Comparison of ENCODE assay signal across 16 cellular contexts in the genomic region with DNA sequence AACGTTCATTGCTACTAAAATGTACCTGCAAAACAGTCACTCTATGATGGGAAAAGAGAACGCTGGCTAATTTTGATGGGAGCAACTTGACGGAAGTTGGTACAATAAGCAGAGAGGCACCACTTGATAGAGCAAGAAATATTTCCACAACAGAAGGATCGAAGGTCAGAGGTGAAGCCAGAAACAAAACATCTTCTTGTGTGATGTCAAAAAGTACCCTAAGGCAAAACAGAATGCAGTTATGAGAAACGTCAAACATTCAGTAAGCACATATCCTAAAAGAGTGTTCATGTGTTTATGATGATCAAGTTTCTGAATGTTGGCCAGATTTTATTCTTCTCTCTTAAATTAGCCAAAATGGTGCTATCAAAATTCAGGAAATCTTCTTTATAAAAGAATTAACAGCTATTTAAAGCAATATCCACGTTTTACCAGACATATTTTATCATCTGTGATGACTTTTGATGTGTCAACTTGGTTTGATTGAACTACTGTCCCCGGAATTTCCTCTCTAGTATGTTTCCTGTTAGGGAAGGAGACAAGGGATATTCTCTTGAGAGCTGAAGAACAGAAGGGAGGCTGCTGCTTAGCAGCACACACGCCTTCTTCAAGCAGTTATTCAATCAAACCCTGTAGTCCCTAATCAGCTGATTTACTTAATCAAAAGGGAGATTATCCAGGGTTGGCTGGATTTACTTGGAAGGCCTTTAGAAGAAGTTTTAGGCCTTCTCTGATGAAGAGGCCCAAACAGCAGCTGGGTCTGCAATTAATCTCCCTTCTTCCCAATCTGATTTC. TPM values are rescaled to one million over a fixed set of nuclear protein-coding genes. Genes with fewer than 3 reads are reported as not detected.
DNase-seq lines count a peak whose midpoint lies in the region; ATAC-seq, FAIRE-seq and TF ChIP-seq lines count a peak whose summit lies in the region.
"Had no signal": no experiment of that assay in that cellular context is flagged by ENCODE, and none has a peak within 500 bp of the region (broad histone marks: within the 10 kb centered on the region; RNA-seq: fewer than 3 reads in every experiment).

No MANE protein-coding gene starts in this region.

- H3K36me3 Mint-ChIP-seq in T-helper 17 cell (ENCODE audit: low read depth), result peaks cover 4% of the 10 kb centered on the region
- H3K36me3 Mint-ChIP-seq in glutamatergic neuron (ENCODE audit: unreplicated experiment), result no peaks in the 10 kb centered on the region

- H4K20me1 ChIP-seq in HepG2 (ENCODE audit: insufficient read depth, low read length), result no peaks in the 10 kb centered on the region

- in situ Hi-C loops in G401 (cut with HindIII; ENCODE audit: low sequenced_read_pairs), result no loop called here
- in situ Hi-C loops in HepG2 (cut with HindIII; ENCODE audit: extremely low pct_ligation_motif_present, low pct_unique_long_range_greater_than_20kb), result no loop called here

- H3K4me2 ChIP-seq in HepG2 (ENCODE audit: low read depth, low read length), result no peak overlapping the region

- H3K27me3 Mint-ChIP-seq in T-helper 17 cell, result no peaks in the 10 kb centered on the region
- H3K27me3 Mint-ChIP-seq in glutamatergic neuron (ENCODE audit: unreplicated experiment), result no peaks in the 10 kb centered on the region
- H3K27me3 Mint-ChIP-seq: B cell had no signal

- peak; percentile 8 for DNase-seq in G401 (ENCODE audit: low spot score)
- no peak for DNase-seq in T-helper 17 cell
- DNase-seq in glutamatergic neuron, result no peak
- peak; percentile 18 for DNase-seq in retinal pigment epithelial cell (ENCODE audit: low read depth)
- no peak for DNase-seq in head of caudate nucleus
- no peak for DNase-seq in HepG2 (ENCODE audit: low spot score)
- DNase-seq: CD8-positive, alpha-beta T cell; DMS 273 treated with DMSO at 0.1 percent for 48 hours; MM.1S; NCI-H2029; NCI-H2171 treated with DMSO at 0.1 percent for 48 hours; NCI-H510A had no signal

- no peaks in the 10 kb centered on the region for H3K27me3 ChIP-seq in HepG2 (ENCODE audit: control insufficient read depth in 1 of 2, insufficient read depth in 2 of 2, low read length in 2 of 2)

- CTCF ChIA-PET in HepG2 (lab: Yijun Ruan, JAX; ENCODE audit: low intra/inter-chr PET ratio, low total read pairs), result no interaction called here

- no TSS peak for BruUV-seq in HepG2 (replicated peaks; lab: Mats Ljungman, UMichigan)

- no peaks in the 10 kb centered on the region for H3K79me2 ChIP-seq in HepG2 (ENCODE audit: insufficient read depth, low read length)

- TF ChIP-seq CTCF in glutamatergic neuron (IDR thresholded peaks at IDR 0.05; ENCODE audit: partially characterized antibody, unreplicated experiment), result no peak
- TF ChIP-seq CTCF in retinal pigment epithelial cell (conservative IDR thresholded peaks at IDR 0.05; ENCODE audit: low read depth, low read length), result no peak
- no peak for TF ChIP-seq CTCF in HepG2 (CRISPR knock-in tag; IDR thresholded peaks at IDR 0.05)

- no peaks in the 10 kb centered on the region for H3K9me3 ChIP-seq in T-helper 17 cell (ENCODE audit: control insufficient read depth, low read length, poor library complexity, severe bottlenecking)
- no peaks in the 10 kb centered on the region for H3K9me3 ChIP-seq in HepG2 (ENCODE audit: low read length)

- H3K27ac ChIP-seq in HepG2 (ENCODE audit: extremely low read length, insufficient read depth, low read length), result no peak overlapping the region
- H3K27ac ChIP-seq: SK-N-MC had no signal

- TF ChIP-seq POLR2A in HepG2 (IDR thresholded peaks at IDR 0.05; ENCODE audit: insufficient read depth in 1 of 2, low read depth in 2 of 2, low read length in 2 of 2), result no peak

- TF ChIP-seq RAD21 in HepG2 (CRISPR knock-in tag; IDR thresholded peaks at IDR 0.05), result no peak

- no peak overlapping the region for H3K4me3 Mint-ChIP-seq in T-helper 17 cell
- H3K4me3 Mint-ChIP-seq in glutamatergic neuron (ENCODE audit: unreplicated experiment), result no peak overlapping the region
- H3K4me3 Mint-ChIP-seq: B cell; CD8-positive, alpha-beta T cell had no signal

- H3K4me3 ChIP-seq in retinal pigment epithelial cell (ENCODE audit: low read length), result no peak overlapping the region
- H3K4me3 ChIP-seq in HepG2 (replicated peaks in 1 of 3; ENCODE audit: insufficient read depth in 1 of 3, low read depth in 2 of 3, low read length in 3 of 3), result no peak overlapping the region
- H3K4me3 ChIP-seq: SK-N-MC had no signal

- TF ChIP-seq EP300 in HepG2 (IDR thresholded peaks at IDR 0.05; ENCODE audit: low read depth in 2 of 2, low read length in 2 of 2) (no peak), HepG2 (CRISPR knock-in tag; IDR thresholded peaks at IDR 0.05; ENCODE audit: borderline replicate concordance) (no peak)

- peaks cover 14% of the 10 kb centered on the region for H3K4me1 Mint-ChIP-seq in T-helper 17 cell
- peaks cover 4% of the 10 kb centered on the region for H3K4me1 Mint-ChIP-seq in glutamatergic neuron (ENCODE audit: low read depth, unreplicated experiment)
- H3K4me1 Mint-ChIP-seq: B cell had no signal

- POLR2A ChIA-PET in HepG2 (lab: Yijun Ruan, JAX), result no interaction called here

- peak overlapping the region; percentile 39 for H3K27ac Mint-ChIP-seq in T-helper 17 cell
- H3K27ac Mint-ChIP-seq in glutamatergic neuron (ENCODE audit: unreplicated experiment), result peak overlapping the region; percentile 0
- H3K27ac Mint-ChIP-seq: B cell; CD8-positive, alpha-beta T cell had no signal

- ATAC-seq in T-helper 17 cell (no peak), HepG2 (no peak), HG03565 (IDR thresholded peaks at IDR 0.05; ENCODE audit: unreplicated experiment) (no peak)
- ATAC-seq: CD8-positive, alpha-beta T cell had no signal

- peaks cover 6% of the 10 kb centered on the region; the same call in 1 of the 2 replicates for H3K4me1 ChIP-seq in HepG2 (ENCODE audit: insufficient read depth, low read length)

- peaks cover 1 to 7% of the 10 kb centered on the region in 2 experiments; a peak in 1 of 5 replicates for H3K36me3 ChIP-seq in HepG2 (replicated peaks in 1 of 2; ENCODE audit: control insufficient read depth in 1 of 2, insufficient read depth in 2 of 2, low read length in 2 of 2)

- no peak overlapping the region for H3K9ac ChIP-seq in HepG2 (ENCODE audit: insufficient read depth, low read depth, low read length)

- 77% methylated on average over 8 of the region's 8 CpGs for WGBS in HepG2 (ENCODE audit: low lambda C conversion rate)

- intact Hi-C loops in head of caudate nucleus (cut with DNase I) (no loop called here), HepG2 (cut with micrococcal nuclease; ENCODE audit: unreplicated experiment) (no loop called here)

- no peak for FAIRE-seq in HepG2 (lab: Jason Lieb, UNC)
- FAIRE-seq: H54 had no signal

- H3K9me3 Mint-ChIP-seq in glutamatergic neuron (ENCODE audit: unreplicated experiment), result no peaks in the 10 kb centered on the region

- no peak overlapping the region for H2AFZ ChIP-seq in HepG2 (ENCODE audit: low read length)

TF ChIP-seq in HepG2, 621 proteins besides CTCF, POLR2A, EP300 and RAD21 (continues in another document):
- no peak for TF ChIP-seq ZNF776 (CRISPR knock-in tag; IDR thresholded peaks at IDR 0.05)
- no peak for TF ChIP-seq ZNF746 (CRISPR knock-in tag; IDR thresholded peaks at IDR 0.05)
- TF ChIP-seq, protein P1, sequence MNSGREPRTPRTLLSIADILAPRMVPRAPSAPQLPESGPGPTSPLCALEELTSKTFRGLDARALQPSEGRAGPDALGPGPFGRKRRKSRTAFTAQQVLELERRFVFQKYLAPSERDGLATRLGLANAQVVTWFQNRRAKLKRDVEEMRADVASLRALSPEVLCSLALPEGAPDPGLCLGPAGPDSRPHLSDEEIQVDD (CRISPR knock-in tag; IDR thresholded peaks at IDR 0.05; ENCODE audit: borderline replicate concordance), result no peak

RNA-seq across cellular contexts. Expression of gene AASDH, which starts 15.7 kb away (rescaled TPM):
- 6.7 and 18.7 TPM in 2 replicates for total RNA-seq in G401 (2014; rRNA removed; shearing (Covaris generic))
- 10 to 100 TPM in 1 of 2 donors, 1 to 10 TPM in 1; 9.0 to 12.9 TPM for total RNA-seq in T-helper 17 cell
- total RNA-seq in glutamatergic neuron (ENCODE audit: unreplicated experiment), result 12.1 TPM
- total RNA-seq in HepG2 (2016; rRNA removed; fragmentation: Illumina TruSeq; extraction: Trizol), result 12.6 and 16.8 TPM in 2 replicates
- total RNA-seq in HepG2 (2016; cell fraction: cytosol; rRNA removed; fragmentation: Illumina TruSeq; extraction: Trizol; ENCODE audit: low read depth), result 3.0 and 5.9 TPM in 2 replicates
- total RNA-seq in HepG2 (2016; cell fraction: insoluble cytoplasmic fraction; rRNA removed; fragmentation: Illumina TruSeq; extraction: Trizol), result 12.0 and 16.5 TPM in 2 replicates
- 4.5 and 5.5 TPM in 2 replicates for total RNA-seq in HepG2 (2016; cell fraction: membrane; rRNA removed; fragmentation: Illumina TruSeq; extraction: Trizol)
- 15.5 and 16.0 TPM in 2 replicates for total RNA-seq in HepG2 (2016; cell fraction: nucleus; rRNA removed; fragmentation: Illumina TruSeq; extraction: Trizol)
- 7.8 and 14.1 TPM in 2 replicates for polyA plus RNA-seq in HepG2 (2011; rRNA removed)
- 2.9 and 4.6 TPM in 2 replicates for polyA plus RNA-seq in HepG2 (2011; cell fraction: cytosol; rRNA removed)
- 9.1 and 12.4 TPM in 2 replicates for polyA plus RNA-seq in HepG2 (2011; cell fraction: nucleus; rRNA removed)
- polyA plus RNA-seq in HepG2 (2012), result 5.0 and 6.6 TPM in 2 replicates
- 0.38 and 0.55 TPM in 2 replicates for polyA plus RNA-seq in HepG2 (2016; cell fraction: cytosol; fragmentation: Illumina TruSeq; extraction: Trizol; ENCODE audit: low read depth)
- polyA plus RNA-seq in HepG2 (2016; cell fraction: insoluble cytoplasmic fraction; fragmentation: Illumina TruSeq; extraction: Trizol; ENCODE audit: low read depth), result 7.9 and 9.8 TPM in 2 replicates
- polyA plus RNA-seq in HepG2 (2016; cell fraction: membrane; fragmentation: Illumina TruSeq; extraction: Trizol; ENCODE audit: low read depth), result 1.1 and 1.3 TPM in 2 replicates
- polyA plus RNA-seq in HepG2 (2016; cell fraction: nucleus; fragmentation: Illumina TruSeq; extraction: Trizol; ENCODE audit: insufficient read depth, low read depth), result 11.8 and 13.3 TPM in 2 replicates
- polyA minus RNA-seq in HepG2 (2011; rRNA and poly(A)+ RNA removed; ENCODE audit: low replicate concordance), result 5.4 and 6.8 TPM in 2 replicates
- 4.6 and 5.3 TPM in 2 replicates for polyA minus RNA-seq in HepG2 (2011; cell fraction: cytosol; rRNA and poly(A)+ RNA removed)
- 38.4 and 47.6 TPM in 2 replicates for polyA minus RNA-seq in HepG2 (2011; cell fraction: nucleus; rRNA and poly(A)+ RNA removed)

Comparison
In these comparisons a context has a peak if more than half of its experiments do, and no peak if none do; other contexts are left out.
1. DNase-seq: peak in G401 (single experiment) and retinal pigment epithelial cell (single experiment); none in T-helper 17 cell (0 of 3), glutamatergic neuron (single experiment), head of caudate nucleus (0 of 42) and HepG2 (single experiment).